Comparison of ENCODE assay signal across 28 cellular contexts in genomic region chr12:103257763-103258162, GRCh38.
"Had no signal": no experiment of that assay in that cellular context is flagged by ENCODE, and none has a peak within 500 bp of the region (broad histone marks: within the 10 kb centered on the region; RNA-seq: fewer than 3 reads in every experiment).

No MANE protein-coding gene starts in this region.

- H3K9ac ChIP-seq: neural progenitor cell, parathyroid adenoma had no signal

- H3K4me1 ChIP-seq: neural progenitor cell, parathyroid adenoma, psoas muscle, spleen, suprapubic skin, testis, tibial artery, transverse colon, upper lobe of right lung, uterus had no signal

- ATAC-seq: natural killer cell; psoas muscle; right cardiac atrium; sciatic nerve; stimulated activated memory B cell treated with anti-CD40 and anti-IgM and Interleukin-4, amounts not matched to agents 10 μg/mL and 1 μg/mL and 100 μg/mL, for 72 hours; stimulated activated naive CD8-positive, alpha-beta T cell treated with anti-CD3 and anti-CD28 coated beads, Interleukin-15, amount 100 ng/mL, for 72 hours; stimulated activated naive CD8-positive, alpha-beta T cell treated with anti-CD3 and anti-CD28 coated beads, Interleukin-15, Interleukin-2, amounts not matched to agents 100 U/mL and 50 U/mL, for 24 hours; upper lobe of right lung had no signal

- DNase-seq: natural killer cell; occipital lobe; ovary; posterior cingulate gyrus; psoas muscle; right cardiac atrium; spleen; stimulated activated CD4-positive, alpha-beta T cell treated with anti-CD3 and anti-CD28 coated beads, Interleukin-12 subunit alpha, Interleukin-12 subunit beta, amount 100 ng/mL, for 4 hours; stimulated activated CD4-positive, alpha-beta T cell treated with anti-CD3 and anti-CD28 coated beads, Interleukin-1b, Interleukin-23, amount 100 ng/mL, for 48 hours; stimulated activated CD4-positive, alpha-beta T cell treated with anti-CD3 and anti-CD28 coated beads, Interleukin-4, amount 100 ng/mL, for 1 hour; stimulated activated CD4-positive, alpha-beta T cell treated with anti-CD3 and anti-CD28 coated beads, Interleukin-4, amount 100 ng/mL, for 4 hours; stimulated activated CD8-positive, alpha-beta memory T cell treated with anti-CD3 and anti-CD28 coated beads, Interleukin-4, amount 100 ng/mL, for 48 hours; stimulated activated naive CD4-positive, alpha-beta T cell; stimulated activated naive CD8-positive, alpha-beta T cell treated with anti-CD3 and anti-CD28 coated beads, Interleukin-15, amount 100 ng/mL, for 72 hours; stimulated activated naive CD8-positive, alpha-beta T cell treated with anti-CD3 and anti-CD28 coated beads, Interleukin-15, Interleukin-2, amounts not matched to agents 100 U/mL and 50 U/mL, for 24 hours; substantia nigra; testis; tibial artery; transverse colon; upper lobe of right lung; uterus had no signal

- H3K4me3 ChIP-seq: neural progenitor cell, ovary, psoas muscle, skin epidermis, smooth muscle cell, spleen, suprapubic skin, testis, tibial artery, transverse colon, upper lobe of right lung, uterus had no signal

- H2AFZ ChIP-seq: neural progenitor cell, parathyroid adenoma had no signal

- H3K79me2 ChIP-seq: parathyroid adenoma had no signal

- H3K36me3 ChIP-seq: neural progenitor cell, ovary, spleen, suprapubic skin, tibial artery, transverse colon, upper lobe of right lung, uterus had no signal

- H3K27ac ChIP-seq: neural progenitor cell, ovary, parathyroid adenoma, psoas muscle, skin epidermis, spleen, suprapubic skin, testis, tibial artery, transverse colon, upper lobe of right lung, uterus had no signal

- H3K27me3 ChIP-seq: neural progenitor cell, ovary, spleen, suprapubic skin, testis, tibial artery, transverse colon, upper lobe of right lung, uterus had no signal

- H3K9me3 ChIP-seq: ovary, psoas muscle, suprapubic skin, testis, tibial artery, upper lobe of right lung, uterus had no signal

- H3K4me2 ChIP-seq: neural progenitor cell, smooth muscle cell had no signal
